Comparison of ENCODE assay signal across 8 cellular contexts in genomic region chr3:138835177-138835757, GRCh38. TPM values are rescaled to one million over a fixed set of nuclear protein-coding genes. Genes with fewer than 3 reads are reported as not detected.
DNase-seq lines count a peak whose midpoint lies in the region; ATAC-seq and TF ChIP-seq lines count a peak whose summit lies in the region.

No MANE protein-coding gene starts in this region.

- no peaks in the 10 kb centered on the region for H3K36me3 ChIP-seq in H7 (replicated peaks; ENCODE audit: control insufficient read depth, insufficient read depth, low read length)

- ATAC-seq in activated T-helper 17 cell treated with anti-CD3 and anti-CD28 coated beads, Interleukin-2, amount 50 U/mL, for 72 hours (replicated peaks) = no peak
- ATAC-seq in left ventricle myocardium superior (peak; percentile 46), HG03342 (IDR thresholded peaks at IDR 0.05; ENCODE audit: unreplicated experiment) (no peak)

- intact Hi-C loops in left ventricle myocardium superior (cut with micrococcal nuclease) = loop anchor here (10.0 kb wide), 2 partner anchors 60 to 80 kb away; no protein-coding TSS in a partner anchor

- H3K4me3 ChIP-seq in AG09309 (ENCODE audit: control insufficient read depth, low read depth, low read length) (peak overlapping the region; percentile 46), H7 (ENCODE audit: insufficient read depth, low read depth, low read length) (peak overlapping the region; percentile 75), skeletal muscle cell (ENCODE audit: low read depth, low read length) (peak overlapping the region; percentile 82)

- H3K4me1 Mint-ChIP-seq in activated T-helper 17 cell treated with anti-CD3 and anti-CD28 coated beads, Interleukin-2, amount 50 U/mL, for 72 hours = peaks cover 13% of the 10 kb centered on the region

- no peak for TF ChIP-seq CTCF in AG09309 (IDR thresholded peaks at IDR 0.05; ENCODE audit: control insufficient read depth, insufficient read depth, low read depth, low read length, missing control alignments)

- peak overlapping the region; percentile 99 for H3K27ac Mint-ChIP-seq in activated T-helper 17 cell treated with anti-CD3 and anti-CD28 coated beads, Interleukin-2, amount 50 U/mL, for 72 hours

- DNase-seq in AG09309 (ENCODE audit: low read depth) (no peak), H7 (no peak), left ventricle myocardium superior (no peak), skeletal muscle cell (ENCODE audit: low read depth) (no peak), LoVo (ENCODE audit: low spot score) (no peak), SHP77 (lab: John Stamatoyannopoulos, UW) (no peak)

- H3K36me3 Mint-ChIP-seq in activated T-helper 17 cell treated with anti-CD3 and anti-CD28 coated beads, Interleukin-2, amount 50 U/mL, for 72 hours (ENCODE audit: low read depth) = peaks cover 15% of the 10 kb centered on the region

- H3K27me3 ChIP-seq in H7 (ENCODE audit: control insufficient read depth, insufficient read depth, low read length) = no peaks in the 10 kb centered on the region

- no peaks in the 10 kb centered on the region for H3K9me3 Mint-ChIP-seq in activated T-helper 17 cell treated with anti-CD3 and anti-CD28 coated beads, Interleukin-2, amount 50 U/mL, for 72 hours

- H3K4me3 Mint-ChIP-seq in activated T-helper 17 cell treated with anti-CD3 and anti-CD28 coated beads, Interleukin-2, amount 50 U/mL, for 72 hours = peak overlapping the region; percentile 98

- H3K27me3 Mint-ChIP-seq in activated T-helper 17 cell treated with anti-CD3 and anti-CD28 coated beads, Interleukin-2, amount 50 U/mL, for 72 hours = no peaks in the 10 kb centered on the region

RNA-seq across cellular contexts. Expression of gene PIK3CB, which starts 0.5 kb away (rescaled TPM):
- 19.0 and 26.7 TPM in 2 replicates for total RNA-seq in H7 (2014; rRNA removed; shearing (Covaris generic))
- total RNA-seq in activated T-helper 17 cell treated with anti-CD3 and anti-CD28 coated beads, Interleukin-2, amount 50 U/mL, for 72 hours = 10 to 100 TPM; 17.2 to 20.3 TPM
- 33.3 TPM for total RNA-seq in left ventricle myocardium superior
